In the genomic region with DNA sequence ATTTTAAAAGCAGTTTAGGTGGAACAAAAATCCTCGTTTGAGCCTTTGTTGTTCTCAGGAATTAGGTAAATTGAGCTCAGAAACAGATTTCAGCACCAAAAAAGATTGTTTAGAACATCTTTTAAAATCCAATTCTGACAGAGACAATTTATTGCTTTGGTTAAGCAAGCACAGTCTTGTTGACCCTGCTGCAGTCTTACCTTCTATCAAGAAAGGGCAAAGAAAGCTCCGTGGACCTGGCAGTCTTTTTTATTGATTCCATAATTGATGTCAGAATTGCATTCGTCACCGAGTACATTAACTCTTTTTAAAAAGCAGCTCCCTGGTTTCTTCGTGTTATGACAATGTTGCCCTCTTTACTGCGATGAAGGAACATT, we compare ENCODE assay signal across 16 cellular contexts.
DNase-seq lines count a peak whose midpoint lies in the region; ATAC-seq and TF ChIP-seq lines count a peak whose summit lies in the region.
"Had no signal": no experiment of that assay in that cellular context is flagged by ENCODE, and none has a peak within 500 bp of the region (broad histone marks: within the 10 kb centered on the region; RNA-seq: fewer than 3 reads in every experiment).

No MANE protein-coding gene starts in this region.

- TF ChIP-seq CTCF in colonic mucosa (IDR thresholded peaks at IDR 0.05) = no peak
- no peak for TF ChIP-seq CTCF in nephron progenitor cell (IDR thresholded peaks at IDR 0.05)
- no peak for TF ChIP-seq CTCF in type B pancreatic cell (conservative IDR thresholded peaks at IDR 0.05)
- no peak for TF ChIP-seq CTCF in GM20000 (IDR thresholded peaks at IDR 0.05; ENCODE audit: extremely low read depth, missing control alignments)

- H3K4me3 ChIP-seq in colonic mucosa = no peak overlapping the region
- H3K4me3 ChIP-seq: A549, GM23248 had no signal

- H3K27ac ChIP-seq in colonic mucosa = peak overlapping the region; percentile 79
- H3K27ac ChIP-seq: A549, GM23248 had no signal

- H3K4me1 Mint-ChIP-seq in nephron progenitor cell (peaks cover 29% of the 10 kb centered on the region), type B pancreatic cell (ENCODE audit: unreplicated experiment) (peaks cover 23% of the 10 kb centered on the region)
- H3K4me1 Mint-ChIP-seq: CD14-positive monocyte had no signal

- DNase-seq in colonic mucosa (no peak), left colon (no peak), nephron progenitor cell (no peak), type B pancreatic cell (ENCODE audit: extremely low spot score, unreplicated experiment) (no peak), anterior cingulate cortex (lab: John Stamatoyannopoulos, UW) (no peak), GM20000 (ENCODE audit: low spot score) (no peak), AG08395 (ENCODE audit: low spot score) (no peak)
- no peak for DNase-seq in activated naive CD4-positive, alpha-beta T cell (lab: John Stamatoyannopoulos, UW)
- DNase-seq: Caco-2; CD8-positive, alpha-beta T cell; GF-D8; GM23248 had no signal

- peak; percentile 57 for ATAC-seq in left colon
- ATAC-seq: A549; CD8-positive, alpha-beta T cell; HCT116; HepG2 had no signal

- H3K4me1 ChIP-seq in colonic mucosa = peaks cover 10% of the 10 kb centered on the region
- H3K4me1 ChIP-seq: A549 had no signal

- H3K4me3 Mint-ChIP-seq in nephron progenitor cell (no peak overlapping the region), type B pancreatic cell (peak overlapping the region; percentile 26)
- H3K4me3 Mint-ChIP-seq: CD14-positive monocyte; CD8-positive, alpha-beta T cell had no signal

- no peaks in the 10 kb centered on the region for H3K27me3 ChIP-seq in colonic mucosa

- intact Hi-C loops in colonic mucosa (cut with DNase I) (no loop called here), left colon (cut with DNase I, micrococcal nuclease) (no loop called here)

- H3K9me3 Mint-ChIP-seq in nephron progenitor cell (peaks cover 16% of the 10 kb centered on the region), type B pancreatic cell (peaks cover 15% of the 10 kb centered on the region)
- H3K9me3 Mint-ChIP-seq: CD8-positive, alpha-beta T cell had no signal

- peak overlapping the region in 1 of 2 donors; percentile 43 for H3K9ac ChIP-seq in colonic mucosa (ENCODE audit: low read depth in 2 of 2, low read length in 2 of 2)
- H3K9ac ChIP-seq: GM23248 had no signal

- H3K36me3 Mint-ChIP-seq in nephron progenitor cell (ENCODE audit: low read depth) (peaks cover 5% of the 10 kb centered on the region), type B pancreatic cell (no peaks in the 10 kb centered on the region)
- H3K36me3 Mint-ChIP-seq: CD14-positive monocyte; CD8-positive, alpha-beta T cell had no signal

- no peaks in the 10 kb centered on the region for H3K36me3 ChIP-seq in colonic mucosa

- no peaks in the 10 kb centered on the region for H3K9me3 ChIP-seq in colonic mucosa
- H3K9me3 ChIP-seq: A549, Caco-2 had no signal

- H3K27me3 Mint-ChIP-seq in nephron progenitor cell (ENCODE audit: low read depth, poor library complexity) = peaks cover 21% of the 10 kb centered on the region
- H3K27me3 Mint-ChIP-seq in type B pancreatic cell = no peaks in the 10 kb centered on the region

- H3K27ac Mint-ChIP-seq in nephron progenitor cell (peak overlapping the region; percentile 87), type B pancreatic cell (peak overlapping the region; percentile 54)
- H3K27ac Mint-ChIP-seq: CD14-positive monocyte; CD8-positive, alpha-beta T cell had no signal
